In genomic region chr10:87505366-87506113, GRCh38 we compare ENCODE assay signal across 1 cellular context.
TF ChIP-seq lines count a peak whose summit lies in the region.

No MANE protein-coding gene starts in this region.

TF ChIP-seq in K562, 482 proteins besides CTCF, POLR2A, EP300 and RAD21 (continued from another document):
- TF ChIP-seq ARID3A (IDR thresholded peaks at IDR 0.05; ENCODE audit: borderline replicate concordance, low read depth, low read length) (no peak), RCOR1 (IDR thresholded peaks at IDR 0.05; ENCODE audit: borderline replicate concordance in 1 of 2, low read depth in 2 of 2, low read length in 2 of 2) (peak in 1 of 2 experiments; percentile 72; a peak in 2 of 4 replicates), DACH1 (IDR thresholded peaks at IDR 0.05; ENCODE audit: partially characterized antibody) (peak; percentile 19), KDM5B (IDR thresholded peaks at IDR 0.05; ENCODE audit: insufficient replicate concordance, low read depth, low read length) (peak; percentile 0), CHD1 (IDR thresholded peaks at IDR 0.05; ENCODE audit: low read length) (peak; percentile 43), CTBP1 (IDR thresholded peaks at IDR 0.05; ENCODE audit: borderline replicate concordance) (peak; percentile 24), TARDBP (IDR thresholded peaks at IDR 0.05) (no peak), ZNF586 (CRISPR knock-in tag; conservative IDR thresholded peaks at IDR 0.05) (no peak), SP2 (IDR thresholded peaks at IDR 0.05; ENCODE audit: extremely low read depth, low read depth, low read length, poor library complexity, severe bottlenecking) (no peak), SFPQ (IDR thresholded peaks at IDR 0.05; ENCODE audit: low read depth, low read length) (no peak), RB1 (IDR thresholded peaks at IDR 0.05; ENCODE audit: low read depth) (peak; percentile 57; the same call in 1 of the 2 replicates), RREB1 (CRISPR knock-in tag; IDR thresholded peaks at IDR 0.05) (no peak), PCBP1 (IDR thresholded peaks at IDR 0.05; ENCODE audit: low read depth, low read length, poor library complexity, severe bottlenecking) (no peak), POLR2G (IDR thresholded peaks at IDR 0.05; ENCODE audit: low read depth, low read length) (no peak), ZNF57 (CRISPR knock-in tag; IDR thresholded peaks at IDR 0.05) (no peak), SRF (CRISPR knock-in tag; IDR thresholded peaks at IDR 0.05) (peak in 1 of 2 experiments; percentile 74; a peak in 1 of 4 replicates), NFIC (IDR thresholded peaks at IDR 0.05) (peak; percentile 10; the same call in 1 of the 2 replicates), NCOA6 (IDR thresholded peaks at IDR 0.05) (0 out of 2 replicates have a peak, but pooled peaks have one; percentile 14), ADNP (tag; IDR thresholded peaks at IDR 0.05) (no peak), CEBPB (tag; IDR thresholded peaks at IDR 0.05) (peak; percentile 14; the same call in 1 of the 2 replicates), TEAD2 (tag; IDR thresholded peaks at IDR 0.05) (no peak), E2F6 (IDR thresholded peaks at IDR 0.05; ENCODE audit: borderline replicate concordance in 1 of 2, extremely low read depth in 1 of 2, insufficient read depth in 1 of 2, insufficient read length in 1 of 2, low read depth in 1 of 2, low read length in 1 of 2, poor library complexity in 1 of 2, severe bottlenecking in 1 of 2) (peak in 1 of 2 experiments; percentile 50), LCOR (CRISPR knock-in tag; IDR thresholded peaks at IDR 0.05) (peak; percentile 22; the same call in 1 of the 2 replicates), MLLT1 (IDR thresholded peaks at IDR 0.05) (no peak), KAT7 (CRISPR knock-in tag; IDR thresholded peaks at IDR 0.05; ENCODE audit: borderline replicate concordance) (0 out of 2 replicates have a peak, but pooled peaks have one; percentile 51), UBTF (IDR thresholded peaks at IDR 0.05; ENCODE audit: borderline replicate concordance in 1 of 2, low read depth in 2 of 2, low read length in 2 of 2) (peak; percentile 86 to 91; a peak in 2 of 4 replicates), BHLHE40 (IDR thresholded peaks at IDR 0.05; ENCODE audit: low read length) (0 out of 2 replicates have a peak, but pooled peaks have one; percentile 32)
